In genomic region chr3:186826316-186826977, GRCh38 we compare ENCODE assay signal across 8 cellular contexts. TPM values are rescaled to one million over a fixed set of nuclear protein-coding genes. Genes with fewer than 3 reads are reported as not detected.
DNase-seq lines count a peak whose midpoint lies in the region.

No MANE protein-coding gene starts in this region.

- H3K9me3 ChIP-seq in iPS-18a (ENCODE audit: control insufficient read depth, low read depth, low read length) (no peaks in the 10 kb centered on the region), subcutaneous abdominal adipose tissue (ENCODE audit: control insufficient read depth in 5 of 5, low read length in 5 of 5) (no peaks in the 10 kb centered on the region)

- peaks cover 30% of the 10 kb centered on the region for H3K4me1 Mint-ChIP-seq in activated naive CD4-positive, alpha-beta T cell treated with anti-CD3 and anti-CD28 coated beads for 36 hours (ENCODE audit: low read depth)

- CTCF ChIA-PET in activated naive CD4-positive, alpha-beta T cell treated with anti-CD3 and anti-CD28 coated beads for 36 hours (lab: Charles Lee): interaction anchor here (0.6 to 2.0 kb wide), 5 partner anchors 8 to 211 kb away, joined by 3 to 5 read pairs (median 3); no protein-coding TSS in a partner anchor

- H3K27me3 ChIP-seq in iPS-18a (ENCODE audit: control insufficient read depth, insufficient read depth, low read length): peaks cover 58% of the 10 kb centered on the region
- peaks cover 3 to 31% (median 26%) of the 10 kb centered on the region in 5 donors for H3K27me3 ChIP-seq in subcutaneous abdominal adipose tissue (ENCODE audit: control insufficient read depth in 5 of 5, insufficient read depth in 4 of 5, low read length in 5 of 5)

- H3K27ac Mint-ChIP-seq in activated naive CD4-positive, alpha-beta T cell treated with anti-CD3 and anti-CD28 coated beads for 36 hours: peak overlapping the region; percentile 0

- H3K4me1 ChIP-seq in iPS-18a (ENCODE audit: control insufficient read depth, low read depth, low read length) (peaks cover 23% of the 10 kb centered on the region), subcutaneous abdominal adipose tissue (ENCODE audit: control insufficient read depth in 5 of 5, insufficient read depth in 5 of 5, low read length in 5 of 5) (peaks cover 4 to 33% (median 28%) of the 10 kb centered on the region in 5 donors)

- no peaks in the 10 kb centered on the region for H3K9me3 Mint-ChIP-seq in activated naive CD4-positive, alpha-beta T cell treated with anti-CD3 and anti-CD28 coated beads for 36 hours

- H3K4me3 ChIP-seq in iPS-18a (ENCODE audit: low read length) (peak overlapping the region; percentile 56), subcutaneous abdominal adipose tissue (ENCODE audit: low read depth in 1 of 5, low read length in 5 of 5) (peak overlapping the region; percentile 57 to 74 (median 62))

- peak overlapping the region; percentile 78 for H3K4me3 Mint-ChIP-seq in activated naive CD4-positive, alpha-beta T cell treated with anti-CD3 and anti-CD28 coated beads for 36 hours

- no peaks in the 10 kb centered on the region for H3K36me3 ChIP-seq in iPS-18a (ENCODE audit: control insufficient read depth, low read depth, low read length)
- H3K36me3 ChIP-seq in subcutaneous abdominal adipose tissue (ENCODE audit: control insufficient read depth in 5 of 5, insufficient read depth in 5 of 5, low read length in 5 of 5): no peaks in the 10 kb centered on the region

- H3K27me3 Mint-ChIP-seq in activated naive CD4-positive, alpha-beta T cell treated with anti-CD3 and anti-CD28 coated beads for 36 hours (ENCODE audit: low read depth): peaks cover 31% of the 10 kb centered on the region

- DNase-seq in activated T-cell treated with anti-CD3 and anti-CD28 coated beads for 48 hours (ENCODE audit: low read depth): peak; percentile 27
- DNase-seq in activated T-cell treated with anti-CD3 and anti-CD28 coated beads for 4 hours: no peak
- DNase-seq in activated naive CD4-positive, alpha-beta T cell treated with anti-CD3 and anti-CD28 coated beads for 36 hours: peak; percentile 14
- DNase-seq in NCI-H2081 (lab: John Stamatoyannopoulos, UW): no peak
- no peak for DNase-seq in NCI-H187 treated with DMSO at 0.1 percent for 48 hours (lab: John Stamatoyannopoulos, UW)
- no peak for DNase-seq in GDM1 (lab: John Stamatoyannopoulos, UW)

- H3K9ac ChIP-seq in iPS-18a (ENCODE audit: low read length): no peak overlapping the region
- H3K9ac ChIP-seq in subcutaneous abdominal adipose tissue (ENCODE audit: low read length in 5 of 5): peak overlapping the region in 4 of 5 donors; percentile 5 to 74 (median 48)

- H3K27ac ChIP-seq in iPS-18a (ENCODE audit: low read length): no peak overlapping the region
- peak overlapping the region; percentile 60 for H3K27ac ChIP-seq in subcutaneous abdominal adipose tissue (ENCODE audit: low read depth, low read length)

- H3K36me3 Mint-ChIP-seq in activated naive CD4-positive, alpha-beta T cell treated with anti-CD3 and anti-CD28 coated beads for 36 hours (ENCODE audit: low read depth): peaks cover 7% of the 10 kb centered on the region

- intact Hi-C loops in activated naive CD4-positive, alpha-beta T cell treated with anti-CD3 and anti-CD28 coated beads for 36 hours (cut with micrococcal nuclease): loop anchor here (5.0 to 10.0 kb wide), 4 partner anchors 254 to 1004 kb away; partner anchors contain the start of genes DNAJB11 and ETV5

RNA-seq across cellular contexts. Expression of gene ADIPOQ, which starts 16.1 kb away (rescaled TPM):
- total RNA-seq in activated naive CD4-positive, alpha-beta T cell treated with anti-CD3 and anti-CD28 coated beads for 36 hours: not detected

RNA-seq across cellular contexts. Expression of gene RFC4, which starts 20.2 kb away (rescaled TPM):
- total RNA-seq in activated naive CD4-positive, alpha-beta T cell treated with anti-CD3 and anti-CD28 coated beads for 36 hours: 100 to 1,000 TPM; 135 to 136 TPM

RNA-seq across cellular contexts. Expression of gene EIF4A2, which starts 43.1 kb away (rescaled TPM):
- 100 to 1,000 TPM; 445 to 469 TPM for total RNA-seq in activated naive CD4-positive, alpha-beta T cell treated with anti-CD3 and anti-CD28 coated beads for 36 hours

Comparison
In these comparisons a context has a peak if more than half of its experiments do, and no peak if none do; other contexts are left out.
1. DNase-seq: peak in activated T-cell treated with anti-CD3 and anti-CD28 coated beads for 48 hours (single experiment) and activated naive CD4-positive, alpha-beta T cell treated with anti-CD3 and anti-CD28 coated beads for 36 hours (single experiment); none in activated T-cell treated with anti-CD3 and anti-CD28 coated beads for 4 hours (single experiment), NCI-H2081 (0 of 2), NCI-H187 treated with DMSO at 0.1 percent for 48 hours (single experiment) and GDM1 (single experiment).